ENCODE assay signal across 2 cellular contexts in genomic region chr10:88840104-88840503, GRCh38.
A peak's percentile ranks its signal among the peaks of the same experiment; 100 is the strongest.
TF ChIP-seq lines count a peak whose summit lies in the region.

No MANE protein-coding gene starts in this region.

TF ChIP-seq in liver, 16 proteins besides CTCF, POLR2A, EP300 and RAD21:
- TF ChIP-seq NR2F2 (IDR thresholded peaks at IDR 0.05) (no peak), FOXA1 (IDR thresholded peaks at IDR 0.05) (no peak), HNF4A (conservative IDR thresholded peaks at IDR 0.05) (peak; percentile 5 to 16), TAF1 (conservative IDR thresholded peaks at IDR 0.05) (no peak), SP1 (IDR thresholded peaks at IDR 0.05) (peak; percentile 39), EGR1 (IDR thresholded peaks at IDR 0.05; ENCODE audit: low read depth in 2 of 2) (no peak), GABPA (IDR thresholded peaks at IDR 0.05 in 1 of 2, conservative IDR thresholded peaks at IDR 0.05 in 1 of 2) (peak in 1 of 2 donors; percentile 42), YY1 (IDR thresholded peaks at IDR 0.05) (peak; percentile 89), REST (IDR thresholded peaks at IDR 0.05) (no peak), FOXA2 (IDR thresholded peaks at IDR 0.05) (no peak), ZBTB33 (IDR thresholded peaks at IDR 0.05) (no peak), ATF3 (IDR thresholded peaks at IDR 0.05) (peak; percentile 24), RXRA (IDR thresholded peaks at IDR 0.05) (peak in 1 of 2 donors; percentile 38), JUND (IDR thresholded peaks at IDR 0.05) (peak; percentile 72 to 76), MAX (IDR thresholded peaks at IDR 0.05) (peak; percentile 16), HNF4G (IDR thresholded peaks at IDR 0.05) (no peak)

TF ChIP-seq in HepG2, 621 proteins besides CTCF, POLR2A, EP300 and RAD21:
- TF ChIP-seq ZNF776 (CRISPR knock-in tag; IDR thresholded peaks at IDR 0.05) = no peak
- no peak for TF ChIP-seq MXI1 (IDR thresholded peaks at IDR 0.05; ENCODE audit: borderline replicate concordance, low read depth, low read length)
- TF ChIP-seq ATF3 (CRISPR knock-in tag; IDR thresholded peaks at IDR 0.05) = no peak
- no peak for TF ChIP-seq MIXL1 (CRISPR knock-in tag; IDR thresholded peaks at IDR 0.05)
- no peak for TF ChIP-seq NFE2 (CRISPR knock-in tag; IDR thresholded peaks at IDR 0.05)
- no peak for TF ChIP-seq ZNF337 (CRISPR knock-in tag; IDR thresholded peaks at IDR 0.05; ENCODE audit: borderline replicate concordance, low read depth)
- TF ChIP-seq CREB1 (IDR thresholded peaks at IDR 0.05) = no peak
- TF ChIP-seq CREB1 (CRISPR knock-in tag; IDR thresholded peaks at IDR 0.05) = no peak
